ENCODE assay signal across 25 cellular contexts in the genomic region with DNA sequence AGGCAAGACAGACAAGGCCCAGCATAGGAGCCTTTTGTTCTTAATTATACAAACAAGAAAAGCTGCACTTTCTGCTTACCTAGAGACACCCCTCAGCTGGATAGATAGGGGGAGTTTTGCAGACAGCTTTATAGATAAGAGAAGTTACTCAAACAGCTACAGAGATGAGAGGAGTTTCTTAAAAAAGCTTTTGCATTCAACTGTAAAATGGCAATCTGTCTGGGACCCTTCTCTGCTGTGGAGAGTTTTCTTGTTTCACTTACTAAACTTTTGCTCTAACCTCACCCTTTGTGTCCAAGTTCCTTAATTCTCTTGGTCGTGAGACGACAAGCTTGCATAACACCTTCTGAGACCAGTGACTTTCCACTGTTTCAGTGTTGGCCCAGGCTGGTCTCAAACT.
DNase-seq lines count a peak whose midpoint lies in the region; ATAC-seq and TF ChIP-seq lines count a peak whose summit lies in the region.
"Had no signal": no experiment of that assay in that cellular context is flagged by ENCODE, and none has a peak within 500 bp of the region (broad histone marks: within the 10 kb centered on the region; RNA-seq: fewer than 3 reads in every experiment).

No MANE protein-coding gene starts in this region.

- H2AFZ ChIP-seq in hepatocyte, result peak overlapping the region; percentile 33
- H2AFZ ChIP-seq: parathyroid adenoma had no signal

- no peaks in the 10 kb centered on the region for H3K79me2 ChIP-seq in hepatocyte
- H3K79me2 ChIP-seq: parathyroid adenoma had no signal

- no peaks in the 10 kb centered on the region for H3K4me1 ChIP-seq in hepatocyte (ENCODE audit: insufficient read depth)
- H3K4me1 ChIP-seq: parathyroid adenoma had no signal

- no peaks in the 10 kb centered on the region for H3K36me3 ChIP-seq in hepatocyte (replicated peaks; ENCODE audit: insufficient read depth, low read depth)
- H3K36me3 ChIP-seq: thoracic aorta had no signal

- no peak overlapping the region for H3K4me2 ChIP-seq in hepatocyte
- H3K4me2 ChIP-seq: KMS-11 had no signal

- H3K27me3 ChIP-seq in hepatocyte, result no peaks in the 10 kb centered on the region

- H3K27ac ChIP-seq in hepatocyte (no peak overlapping the region), coronary artery (no peak overlapping the region)
- H3K27ac ChIP-seq: KMS-11, parathyroid adenoma, thoracic aorta had no signal

- H4K20me1 ChIP-seq in hepatocyte (ENCODE audit: insufficient read depth, poor library complexity, severe bottlenecking), result no peaks in the 10 kb centered on the region

- DNase-seq in NCI-H69 (lab: John Stamatoyannopoulos, UW) (peak; percentile 26), hepatocyte (ENCODE audit: low spot score) (no peak), coronary artery (ENCODE audit: low spot score) (no peak), hippocampal formation (lab: John Stamatoyannopoulos, UW) (no peak), Ammon's horn (ENCODE audit: low spot score) (no peak)
- DNase-seq: activated CD8-positive, alpha-beta memory T cell treated with anti-CD3 and anti-CD28 coated beads for 24 hours; activated gamma-delta T cell; activated T-cell treated with anti-CD3 and anti-CD28 coated beads, Interleukin-2, amount 50 U/mL, for 1 hour; CD4-positive, CD25-positive, alpha-beta regulatory T cell; EL; glutamatergic neuron; H7; NCI-H1694; NCI-H2171 treated with DMSO at 0.1 percent for 48 hours; NCI-H526; right cardiac atrium; stimulated activated CD4-positive, alpha-beta T cell treated with anti-CD3 and anti-CD28 coated beads, Interleukin-4, amount 100 ng/mL, for 4 hours; stimulated activated naive CD4-positive, alpha-beta T cell treated with Interleukin-2 at 50 U/mL for 16 hours; T-cell had no signal

- H3K9me3 ChIP-seq in hepatocyte (ENCODE audit: low read depth), result no peaks in the 10 kb centered on the region
- H3K9me3 ChIP-seq: thoracic aorta had no signal

- TF ChIP-seq CTCF in hepatocyte (IDR thresholded peaks at IDR 0.05; ENCODE audit: poor library complexity) (no peak), coronary artery (IDR thresholded peaks at IDR 0.05) (no peak)

- no peaks in the 10 kb centered on the region for H3K9me2 ChIP-seq in hepatocyte (replicated peaks; ENCODE audit: insufficient read depth)

- H3K4me3 ChIP-seq in hepatocyte, result no peak overlapping the region
- no peak overlapping the region for H3K4me3 ChIP-seq in coronary artery
- H3K4me3 ChIP-seq: lung, thoracic aorta had no signal

- 47% methylated on average over 2 of the region's 2 CpGs for WGBS in hepatocyte (ENCODE audit: low lambda C conversion rate, missing lambda C conversion rate)

- peak; percentile 83 for ATAC-seq in GM18519 (IDR thresholded peaks at IDR 0.05; ENCODE audit: low FRiP score, unreplicated experiment)
- peak; percentile 58 for ATAC-seq in HG02759 (IDR thresholded peaks at IDR 0.05; ENCODE audit: unreplicated experiment)
- ATAC-seq: right cardiac atrium, T-cell had no signal
